In the genomic region with DNA sequence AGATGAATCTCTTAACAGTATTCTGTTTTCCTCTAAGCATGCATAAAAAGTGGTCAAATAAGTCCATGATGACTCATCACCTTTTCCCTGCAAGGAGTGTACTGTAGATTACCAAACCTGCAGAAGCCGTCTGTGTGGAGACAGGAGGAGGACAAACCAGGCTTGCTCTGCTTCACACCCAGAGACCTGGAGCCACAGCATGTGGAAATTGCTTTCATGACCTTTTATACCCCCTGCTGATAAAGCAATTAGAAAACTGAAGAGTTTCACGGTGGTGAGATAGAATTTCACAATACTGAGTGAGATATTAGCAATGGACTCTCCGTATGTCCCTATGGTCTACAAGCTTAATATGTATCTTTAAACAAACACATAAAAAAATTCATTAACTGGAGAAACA, we compare ENCODE assay signal across 9 cellular contexts. TPM values are rescaled to one million over a fixed set of nuclear protein-coding genes. Genes with fewer than 3 reads are reported as not detected.
DNase-seq lines count a peak whose midpoint lies in the region; ATAC-seq and FAIRE-seq lines count a peak whose summit lies in the region.
"Had no signal": no experiment of that assay in that cellular context is flagged by ENCODE, and none has a peak within 500 bp of the region (broad histone marks: within the 10 kb centered on the region; RNA-seq: fewer than 3 reads in every experiment).

No MANE protein-coding gene starts in this region.

- H3K36me3 ChIP-seq in small intestine (ENCODE audit: control insufficient read depth in 2 of 2, insufficient read depth in 2 of 2, low read length in 2 of 2), result peaks cover 7 to 12% of the 10 kb centered on the region in 2 donors

- H3K27me3 Mint-ChIP-seq in activated T-cell treated with anti-CD3 and anti-CD28 coated beads, Interleukin-2, amount 50 U/mL, for 24 hours, result no peaks in the 10 kb centered on the region
- H3K27me3 Mint-ChIP-seq: activated CD8-positive, alpha-beta memory T cell treated with anti-CD3 and anti-CD28 coated beads, Interleukin-2, amount 10 ng/mL, durations not matched to agents 7 days and 5 days had no signal

- WGBS in small intestine, 3 donors, result 20 to 45% (median 28%) methylated on average over 3 of the region's 3 CpGs

- no peak for DNase-seq in activated T-cell treated with anti-CD3 and anti-CD28 coated beads, Interleukin-2, amount 50 U/mL, for 24 hours
- no peak for DNase-seq in activated T-cell treated with anti-CD3 and anti-CD28 coated beads, Interleukin-2, amount 50 U/mL, for 1 hour
- peak; percentile 81 for DNase-seq in NCI-H510A treated with DMSO at 0.1 percent for 48 hours (lab: John Stamatoyannopoulos, UW)
- peak; percentile 60 for DNase-seq in small intestine
- no peak for DNase-seq in NOMO-1 treated with dmso at 0.1 percent for 144 hours (lab: John Stamatoyannopoulos, UW; ENCODE audit: unreplicated experiment)
- DNase-seq: activated CD8-positive, alpha-beta memory T cell treated with anti-CD3 and anti-CD28 coated beads, Interleukin-2, amount 10 ng/mL, durations not matched to agents 7 days and 5 days had no signal

- peak overlapping the region; percentile 63 for H3K27ac Mint-ChIP-seq in activated T-cell treated with anti-CD3 and anti-CD28 coated beads, Interleukin-2, amount 50 U/mL, for 24 hours
- H3K27ac Mint-ChIP-seq: activated CD8-positive, alpha-beta memory T cell treated with anti-CD3 and anti-CD28 coated beads, Interleukin-2, amount 10 ng/mL, durations not matched to agents 7 days and 5 days had no signal

- peaks cover 75% of the 10 kb centered on the region for H3K36me3 Mint-ChIP-seq in activated T-cell treated with anti-CD3 and anti-CD28 coated beads, Interleukin-2, amount 50 U/mL, for 24 hours (ENCODE audit: low read depth)

- no peaks in the 10 kb centered on the region for H3K9me3 ChIP-seq in small intestine (ENCODE audit: control insufficient read depth, low read depth)

- H3K4me1 Mint-ChIP-seq in activated T-cell treated with anti-CD3 and anti-CD28 coated beads, Interleukin-2, amount 50 U/mL, for 24 hours (ENCODE audit: low read depth), result peaks cover 6% of the 10 kb centered on the region

- H3K4me3 Mint-ChIP-seq in activated T-cell treated with anti-CD3 and anti-CD28 coated beads, Interleukin-2, amount 50 U/mL, for 24 hours, result no peak overlapping the region
- H3K4me3 Mint-ChIP-seq: activated CD8-positive, alpha-beta memory T cell treated with anti-CD3 and anti-CD28 coated beads, Interleukin-2, amount 10 ng/mL, durations not matched to agents 7 days and 5 days had no signal

- ATAC-seq in esophagus mucosa (peak; percentile 93), HG02970 (IDR thresholded peaks at IDR 0.05; ENCODE audit: low FRiP score, unreplicated experiment) (no peak), GM18861 (IDR thresholded peaks at IDR 0.05; ENCODE audit: unreplicated experiment) (no peak)
- ATAC-seq: activated CD8-positive, alpha-beta memory T cell treated with anti-CD3 and anti-CD28 coated beads, Interleukin-2, amount 10 ng/mL, durations not matched to agents 7 days and 5 days had no signal

- FAIRE-seq in small intestine (lab: Jason Lieb, UNC), result no peak

- H3K4me3 ChIP-seq in small intestine (ENCODE audit: low read depth in 1 of 2, low read length in 2 of 2), result no peak overlapping the region

- H3K27ac ChIP-seq in small intestine (ENCODE audit: low read depth in 1 of 2, low read length in 1 of 2), result no peak overlapping the region

- H3K27me3 ChIP-seq in small intestine (ENCODE audit: control insufficient read depth in 2 of 2, insufficient read depth in 2 of 2, low read length in 2 of 2), result no peaks in the 10 kb centered on the region

- H3K9me3 Mint-ChIP-seq in activated T-cell treated with anti-CD3 and anti-CD28 coated beads, Interleukin-2, amount 50 U/mL, for 24 hours, result no peaks in the 10 kb centered on the region

- H3K4me1 ChIP-seq in small intestine (ENCODE audit: control insufficient read depth in 2 of 2, insufficient read depth in 1 of 2, low read depth in 1 of 2, low read length in 1 of 2), result no peaks in the 10 kb centered on the region

RNA-seq across cellular contexts. Expression of a gene that starts 9.4 kb away (rescaled TPM):
- 0.28 TPM for total RNA-seq in esophagus mucosa
- under 1 TPM in 1 of 3 donors, not detected in 2; 0.97 TPM for polyA plus RNA-seq in small intestine

RNA-seq across cellular contexts. Expression of a gene that starts 13.1 kb away (rescaled TPM):
- 31.6 TPM for total RNA-seq in esophagus mucosa
- 10 to 100 TPM in 2 of 3 donors, 1 to 10 TPM in 1; 8.9 to 24.0 (median 10.3) TPM for polyA plus RNA-seq in small intestine

RNA-seq across cellular contexts. Expression of a gene that starts 15.6 kb away (rescaled TPM):
- 16.2 TPM for total RNA-seq in esophagus mucosa
- polyA plus RNA-seq in small intestine, result 10 to 100 TPM; 15.9 to 24.9 (median 24.4) TPM

RNA-seq across cellular contexts. Expression of a gene that starts 29.0 kb away (rescaled TPM):
- total RNA-seq in esophagus mucosa, result 11.8 TPM
- polyA plus RNA-seq in small intestine, result 10 to 100 TPM; 11.3 to 28.3 (median 27.3) TPM

Comparison
In these comparisons a context has a peak if more than half of its experiments do, and no peak if none do; other contexts are left out.
1. DNase-seq: peak in NCI-H510A treated with DMSO at 0.1 percent for 48 hours (single experiment) and small intestine (single experiment); none in activated T-cell treated with anti-CD3 and anti-CD28 coated beads, Interleukin-2, amount 50 U/mL, for 24 hours (single experiment), activated T-cell treated with anti-CD3 and anti-CD28 coated beads, Interleukin-2, amount 50 U/mL, for 1 hour (single experiment) and NOMO-1 treated with dmso at 0.1 percent for 144 hours (single experiment).